18 cellular contexts compared by ENCODE assay signal in the genomic region with DNA sequence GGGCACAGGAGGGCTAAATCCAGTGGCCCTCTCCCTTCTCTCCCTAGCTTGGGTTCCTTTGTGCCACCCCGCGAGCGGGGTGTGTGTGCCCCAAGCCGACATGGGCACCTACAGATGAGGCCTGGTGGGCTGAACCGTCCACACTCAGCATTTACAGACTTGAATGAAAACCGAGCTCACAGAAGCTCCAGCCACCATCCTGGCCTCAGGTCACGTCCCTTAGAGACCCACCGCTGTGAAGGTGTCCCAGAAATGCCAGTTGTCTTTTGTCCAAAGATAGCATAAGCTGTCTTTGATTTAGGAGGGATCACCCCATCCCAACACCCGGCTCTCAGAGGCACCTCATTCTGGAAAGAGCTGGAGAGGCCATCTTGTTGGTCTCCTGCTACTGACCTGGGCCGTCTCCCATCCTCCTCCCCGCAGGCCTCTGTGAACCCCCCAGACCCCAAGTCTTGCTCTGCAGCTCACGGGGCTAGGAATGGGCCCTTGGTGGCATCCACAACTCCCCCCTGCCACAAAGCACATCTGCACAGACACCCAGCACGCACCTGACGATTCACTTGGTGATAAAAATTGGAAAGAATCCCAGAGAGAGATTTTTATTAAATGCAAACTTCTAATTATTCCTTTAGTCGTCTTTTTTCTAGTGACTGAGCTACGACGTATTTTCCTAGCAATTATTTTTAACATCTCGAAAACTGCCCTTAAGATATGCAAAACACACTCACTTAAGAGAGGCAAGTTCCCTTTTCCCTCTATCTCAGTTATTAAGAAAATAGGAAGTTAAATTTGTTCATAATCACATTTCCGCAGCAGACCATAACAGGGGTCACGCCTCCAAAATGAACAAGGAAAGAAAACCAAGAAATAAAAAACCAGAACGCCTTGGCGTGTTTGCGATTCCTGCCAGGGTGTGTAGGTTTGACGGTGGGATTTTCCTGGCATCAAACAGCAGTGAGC.
DNase-seq lines count a peak whose midpoint lies in the region; ATAC-seq and TF ChIP-seq lines count a peak whose summit lies in the region.
"Had no signal": no experiment of that assay in that cellular context is flagged by ENCODE, and none has a peak within 500 bp of the region (broad histone marks: within the 10 kb centered on the region; RNA-seq: fewer than 3 reads in every experiment).

No MANE protein-coding gene starts in this region.

- CTCF ChIA-PET in activated naive CD4-positive, alpha-beta T cell treated with anti-CD3 and anti-CD28 coated beads, Interleukin-2, amount 10 ng/mL, durations not matched to agents 7 days and 5 days (lab: Charles Lee), result interaction anchor here (0.6 kb wide), 1 partner anchor 24 kb away, joined by 3 read pairs; no protein-coding TSS in a partner anchor

- ATAC-seq in activated T-cell treated with anti-CD3 and anti-CD28 coated beads, Interleukin-2, amount 50 U/mL, for 4 hours, result no peak
- no peak for ATAC-seq in activated T-cell treated with anti-CD3 and anti-CD28 coated beads, Interleukin-2, amount 50 U/mL, for 72 hours (replicated peaks in 1 of 2)
- no peak for ATAC-seq in T-helper 17 cell
- ATAC-seq: CD8-positive, alpha-beta T cell had no signal

- H3K36me3 ChIP-seq in ascending aorta, result no peaks in the 10 kb centered on the region
- H3K36me3 ChIP-seq: ovary, tibial nerve had no signal

- no peak overlapping the region for H3K4me3 ChIP-seq in ascending aorta
- H3K4me3 ChIP-seq: A549, ovary, tibial nerve had no signal

- peak overlapping the region; percentile 1 for H3K4me3 Mint-ChIP-seq in activated T-cell treated with anti-CD3 and anti-CD28 coated beads, Interleukin-2, amount 50 U/mL, for 4 hours
- no peak overlapping the region for H3K4me3 Mint-ChIP-seq in activated T-cell treated with anti-CD3 and anti-CD28 coated beads, Interleukin-2, amount 50 U/mL, for 72 hours
- H3K4me3 Mint-ChIP-seq in T-helper 17 cell, result no peak overlapping the region
- no peak overlapping the region for H3K4me3 Mint-ChIP-seq in mesothelial cell of epicardium
- H3K4me3 Mint-ChIP-seq in type B pancreatic cell, result peak overlapping the region; percentile 36
- H3K4me3 Mint-ChIP-seq in activated naive CD4-positive, alpha-beta T cell treated with anti-CD3 and anti-CD28 coated beads, Interleukin-2, amount 10 ng/mL, durations not matched to agents 7 days and 5 days, result no peak overlapping the region
- H3K4me3 Mint-ChIP-seq: CD8-positive, alpha-beta T cell had no signal

- no peak overlapping the region for H3K27ac Mint-ChIP-seq in activated T-cell treated with anti-CD3 and anti-CD28 coated beads, Interleukin-2, amount 50 U/mL, for 72 hours
- H3K27ac Mint-ChIP-seq in T-helper 17 cell (peak overlapping the region; percentile 43), mesothelial cell of epicardium (peak overlapping the region; percentile 28), type B pancreatic cell (no peak overlapping the region)
- no peak overlapping the region for H3K27ac Mint-ChIP-seq in activated naive CD4-positive, alpha-beta T cell treated with anti-CD3 and anti-CD28 coated beads, Interleukin-2, amount 10 ng/mL, durations not matched to agents 7 days and 5 days
- H3K27ac Mint-ChIP-seq: CD8-positive, alpha-beta T cell; WTC11 had no signal

- no peaks in the 10 kb centered on the region for H3K36me3 Mint-ChIP-seq in activated T-cell treated with anti-CD3 and anti-CD28 coated beads, Interleukin-2, amount 50 U/mL, for 4 hours (ENCODE audit: insufficient read depth)
- no peaks in the 10 kb centered on the region for H3K36me3 Mint-ChIP-seq in activated T-cell treated with anti-CD3 and anti-CD28 coated beads, Interleukin-2, amount 50 U/mL, for 72 hours (ENCODE audit: insufficient read depth in 2 of 2)
- H3K36me3 Mint-ChIP-seq in T-helper 17 cell (ENCODE audit: low read depth), result peaks cover 3% of the 10 kb centered on the region
- H3K36me3 Mint-ChIP-seq in mesothelial cell of epicardium, result no peaks in the 10 kb centered on the region
- no peaks in the 10 kb centered on the region for H3K36me3 Mint-ChIP-seq in type B pancreatic cell
- no peaks in the 10 kb centered on the region for H3K36me3 Mint-ChIP-seq in activated naive CD4-positive, alpha-beta T cell treated with anti-CD3 and anti-CD28 coated beads, Interleukin-2, amount 10 ng/mL, durations not matched to agents 7 days and 5 days
- H3K36me3 Mint-ChIP-seq: CD8-positive, alpha-beta T cell; WTC11 had no signal

- no peaks in the 10 kb centered on the region for H3K9me3 Mint-ChIP-seq in activated T-cell treated with anti-CD3 and anti-CD28 coated beads, Interleukin-2, amount 50 U/mL, for 4 hours
- no peaks in the 10 kb centered on the region for H3K9me3 Mint-ChIP-seq in activated T-cell treated with anti-CD3 and anti-CD28 coated beads, Interleukin-2, amount 50 U/mL, for 72 hours
- H3K9me3 Mint-ChIP-seq in mesothelial cell of epicardium (no peaks in the 10 kb centered on the region), type B pancreatic cell (no peaks in the 10 kb centered on the region)
- no peaks in the 10 kb centered on the region for H3K9me3 Mint-ChIP-seq in activated naive CD4-positive, alpha-beta T cell treated with anti-CD3 and anti-CD28 coated beads, Interleukin-2, amount 10 ng/mL, durations not matched to agents 7 days and 5 days
- H3K9me3 Mint-ChIP-seq: CD8-positive, alpha-beta T cell; WTC11 had no signal

- no peaks in the 10 kb centered on the region for H3K4me1 ChIP-seq in ascending aorta
- H3K4me1 ChIP-seq: A549, tibial nerve had no signal

- no peaks in the 10 kb centered on the region for H3K4me1 Mint-ChIP-seq in activated T-cell treated with anti-CD3 and anti-CD28 coated beads, Interleukin-2, amount 50 U/mL, for 4 hours (ENCODE audit: low read depth)
- H3K4me1 Mint-ChIP-seq in activated T-cell treated with anti-CD3 and anti-CD28 coated beads, Interleukin-2, amount 50 U/mL, for 72 hours (ENCODE audit: low read depth), result no peaks in the 10 kb centered on the region
- H3K4me1 Mint-ChIP-seq in T-helper 17 cell (peaks cover 4% of the 10 kb centered on the region), mesothelial cell of epicardium (peaks cover 50% of the 10 kb centered on the region), type B pancreatic cell (ENCODE audit: unreplicated experiment) (peaks cover 23% of the 10 kb centered on the region)
- H3K4me1 Mint-ChIP-seq in activated naive CD4-positive, alpha-beta T cell treated with anti-CD3 and anti-CD28 coated beads, Interleukin-2, amount 10 ng/mL, durations not matched to agents 7 days and 5 days, result no peaks in the 10 kb centered on the region

- no peaks in the 10 kb centered on the region for H3K9me3 ChIP-seq in T-helper 17 cell (ENCODE audit: control insufficient read depth, low read length, poor library complexity, severe bottlenecking)
- H3K9me3 ChIP-seq in ascending aorta, result no peaks in the 10 kb centered on the region
- H3K9me3 ChIP-seq: A549, ovary, tibial nerve had no signal

- no peak for DNase-seq in activated T-cell treated with anti-CD3 and anti-CD28 coated beads, Interleukin-2, amount 50 U/mL, for 4 hours
- DNase-seq in activated T-cell treated with anti-CD3 and anti-CD28 coated beads, Interleukin-2, amount 50 U/mL, for 72 hours, result no peak
- no peak for DNase-seq in T-helper 17 cell
- DNase-seq in mesothelial cell of epicardium (ENCODE audit: low spot score in 2 of 2, unreplicated experiment in 2 of 2), result no peak
- no peak for DNase-seq in type B pancreatic cell (ENCODE audit: extremely low spot score, unreplicated experiment)
- no peak for DNase-seq in activated naive CD4-positive, alpha-beta T cell treated with anti-CD3 and anti-CD28 coated beads, Interleukin-2, amount 10 ng/mL, durations not matched to agents 7 days and 5 days
- no peak for DNase-seq in ascending aorta (ENCODE audit: low spot score in 2 of 2)
- no peak for DNase-seq in HCEC 1CT
- DNase-seq: activated gamma-delta T cell treated with Interleukin-2 at 50 U/mL for 16 hours; CD8-positive, alpha-beta T cell; NCI-H345; OCI-M1; ovary; stimulated activated CD4-positive, alpha-beta T cell treated with anti-CD3 and anti-CD28 coated beads, Interleukin-4, amount 100 ng/mL, for 4 hours; SW 1271 had no signal

- H3K27ac ChIP-seq in ascending aorta, result no peak overlapping the region
- H3K27ac ChIP-seq: A549, ovary, tibial nerve had no signal

- intact Hi-C loops in ascending aorta (cut with DNase I), result no loop called here

- no peaks in the 10 kb centered on the region for H3K27me3 ChIP-seq in ascending aorta
- H3K27me3 ChIP-seq: ovary had no signal

- TF ChIP-seq CTCF in mesothelial cell of epicardium (IDR thresholded peaks at IDR 0.05; ENCODE audit: unreplicated experiment) (no peak), type B pancreatic cell (conservative IDR thresholded peaks at IDR 0.05) (no peak), ascending aorta (IDR thresholded peaks at IDR 0.05) (no peak)

- peaks cover 8% of the 10 kb centered on the region for H3K27me3 Mint-ChIP-seq in activated T-cell treated with anti-CD3 and anti-CD28 coated beads, Interleukin-2, amount 50 U/mL, for 4 hours (ENCODE audit: low read depth)
- peaks cover 58% of the 10 kb centered on the region for H3K27me3 Mint-ChIP-seq in activated T-cell treated with anti-CD3 and anti-CD28 coated beads, Interleukin-2, amount 50 U/mL, for 72 hours (ENCODE audit: low read depth)
- H3K27me3 Mint-ChIP-seq in T-helper 17 cell, result peaks cover 47% of the 10 kb centered on the region
- H3K27me3 Mint-ChIP-seq in mesothelial cell of epicardium (ENCODE audit: low read depth), result peaks cover 37% of the 10 kb centered on the region
- peaks cover 86% of the 10 kb centered on the region for H3K27me3 Mint-ChIP-seq in type B pancreatic cell
- H3K27me3 Mint-ChIP-seq in activated naive CD4-positive, alpha-beta T cell treated with anti-CD3 and anti-CD28 coated beads, Interleukin-2, amount 10 ng/mL, durations not matched to agents 7 days and 5 days, result peaks cover 56% of the 10 kb centered on the region

Comparison
In these comparisons a context has a peak if more than half of its experiments do, and no peak if none do; other contexts are left out.
1. H3K4me3 Mint-ChIP-seq: peak in activated T-cell treated with anti-CD3 and anti-CD28 coated beads, Interleukin-2, amount 50 U/mL, for 4 hours (single experiment) and type B pancreatic cell (single experiment); none in activated T-cell treated with anti-CD3 and anti-CD28 coated beads, Interleukin-2, amount 50 U/mL, for 72 hours (0 of 2), T-helper 17 cell (single experiment), mesothelial cell of epicardium (single experiment) and activated naive CD4-positive, alpha-beta T cell treated with anti-CD3 and anti-CD28 coated beads, Interleukin-2, amount 10 ng/mL, durations not matched to agents 7 days and 5 days (single experiment).
2. H3K27ac Mint-ChIP-seq: peak in T-helper 17 cell (single experiment) and mesothelial cell of epicardium (single experiment); none in activated T-cell treated with anti-CD3 and anti-CD28 coated beads, Interleukin-2, amount 50 U/mL, for 72 hours (single experiment), type B pancreatic cell (single experiment) and activated naive CD4-positive, alpha-beta T cell treated with anti-CD3 and anti-CD28 coated beads, Interleukin-2, amount 10 ng/mL, durations not matched to agents 7 days and 5 days (single experiment).